ENCODE assay signal across 1 cellular context in the genomic region with DNA sequence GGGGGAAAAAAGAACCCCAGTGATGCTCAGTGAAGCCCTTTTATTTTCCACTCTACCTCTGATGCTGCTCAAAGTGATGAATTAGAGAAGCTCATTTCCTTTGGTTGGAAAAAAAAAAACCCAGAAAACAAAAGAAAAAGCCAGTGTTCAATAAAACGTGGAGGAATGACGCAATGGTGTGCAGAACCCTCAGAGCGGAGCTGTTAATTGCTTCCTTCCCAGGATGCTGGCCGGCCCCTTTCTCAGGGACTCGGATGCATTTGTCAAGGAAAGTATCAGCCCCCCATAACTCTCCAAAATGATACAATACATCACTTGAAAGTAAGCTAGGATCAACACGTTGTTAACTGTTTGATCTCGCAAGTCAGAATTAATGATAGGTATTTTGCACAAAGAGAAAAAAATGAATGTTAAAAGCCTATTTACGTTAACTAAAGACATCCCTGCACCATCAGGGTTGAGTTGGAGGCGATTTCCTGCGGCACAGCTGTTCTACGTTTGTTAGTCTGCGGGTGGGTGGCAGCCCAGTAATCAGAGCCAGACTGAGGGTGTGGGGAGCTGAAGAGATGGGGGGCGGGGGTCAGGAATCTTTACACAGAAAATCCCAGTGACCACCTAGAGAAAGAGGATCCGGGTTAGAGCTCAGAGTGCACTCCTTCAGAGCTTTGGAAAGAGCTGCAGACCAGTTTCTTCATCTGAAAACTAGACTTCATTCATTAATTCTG.
TF ChIP-seq lines count a peak whose summit lies in the region.

No MANE protein-coding gene starts in this region.

TF ChIP-seq in WTC11, 78 proteins besides CTCF, POLR2A, EP300 and RAD21:
- TF ChIP-seq ZNF317 (CRISPR knock-in tag; IDR thresholded peaks at IDR 0.05; ENCODE audit: borderline replicate concordance, low read depth) (no peak), ZNF671 (CRISPR knock-in tag; IDR thresholded peaks at IDR 0.05) (no peak), NFYB (CRISPR knock-in tag; conservative IDR thresholded peaks at IDR 0.05; ENCODE audit: low read depth) (no peak), ZNF532 (CRISPR knock-in tag; IDR thresholded peaks at IDR 0.05; ENCODE audit: borderline replicate concordance) (no peak), NR1H2 (CRISPR knock-in tag; IDR thresholded peaks at IDR 0.05) (no peak), AFF4 (CRISPR knock-in tag; IDR thresholded peaks at IDR 0.05; ENCODE audit: borderline replicate concordance) (no peak), PRRX2 (CRISPR knock-in tag; IDR thresholded peaks at IDR 0.05) (no peak)
- TF ChIP-seq, protein P1, sequence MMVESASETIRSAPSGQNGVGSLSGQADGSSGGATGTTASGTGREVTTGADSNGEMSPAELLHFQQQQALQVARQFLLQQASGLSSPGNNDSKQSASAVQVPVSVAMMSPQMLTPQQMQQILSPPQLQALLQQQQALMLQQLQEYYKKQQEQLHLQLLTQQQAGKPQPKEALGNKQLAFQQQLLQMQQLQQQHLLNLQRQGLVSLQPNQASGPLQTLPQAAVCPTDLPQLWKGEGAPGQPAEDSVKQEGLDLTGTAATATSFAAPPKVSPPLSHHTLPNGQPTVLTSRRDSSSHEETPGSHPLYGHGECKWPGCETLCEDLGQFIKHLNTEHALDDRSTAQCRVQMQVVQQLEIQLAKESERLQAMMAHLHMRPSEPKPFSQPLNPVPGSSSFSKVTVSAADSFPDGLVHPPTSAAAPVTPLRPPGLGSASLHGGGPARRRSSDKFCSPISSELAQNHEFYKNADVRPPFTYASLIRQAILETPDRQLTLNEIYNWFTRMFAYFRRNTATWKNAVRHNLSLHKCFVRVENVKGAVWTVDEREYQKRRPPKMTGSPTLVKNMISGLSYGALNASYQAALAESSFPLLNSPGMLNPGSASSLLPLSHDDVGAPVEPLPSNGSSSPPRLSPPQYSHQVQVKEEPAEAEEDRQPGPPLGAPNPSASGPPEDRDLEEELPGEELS (CRISPR knock-in tag; IDR thresholded peaks at IDR 0.05), result no peak
- TF ChIP-seq, protein P2, sequence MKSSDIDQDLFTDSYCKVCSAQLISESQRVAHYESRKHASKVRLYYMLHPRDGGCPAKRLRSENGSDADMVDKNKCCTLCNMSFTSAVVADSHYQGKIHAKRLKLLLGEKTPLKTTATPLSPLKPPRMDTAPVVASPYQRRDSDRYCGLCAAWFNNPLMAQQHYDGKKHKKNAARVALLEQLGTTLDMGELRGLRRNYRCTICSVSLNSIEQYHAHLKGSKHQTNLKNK (CRISPR knock-in tag; IDR thresholded peaks at IDR 0.05), result no peak
